In the genomic region with DNA sequence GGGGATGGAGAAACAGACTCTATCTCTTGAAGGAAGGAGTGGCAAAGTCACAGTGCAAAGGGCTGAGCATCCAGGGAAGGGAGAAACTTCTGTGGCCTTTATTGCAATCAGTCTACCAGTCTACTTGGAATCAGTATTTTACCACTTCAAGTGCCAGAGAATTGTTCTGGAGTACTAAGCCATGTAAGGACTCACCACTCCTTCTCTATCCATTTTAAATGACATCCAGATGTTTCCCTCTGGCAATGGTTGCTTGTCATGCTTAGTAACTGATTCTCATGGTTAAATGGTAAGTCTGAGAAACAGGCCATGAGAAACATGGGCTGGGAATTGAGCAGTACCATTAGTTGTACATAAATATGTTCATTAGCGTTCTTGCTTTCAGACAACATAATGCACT, we compare ENCODE assay signal across 27 cellular contexts. TPM values are rescaled to one million over a fixed set of nuclear protein-coding genes. Genes with fewer than 3 reads are reported as not detected.
DNase-seq lines count a peak whose midpoint lies in the region; ATAC-seq and TF ChIP-seq lines count a peak whose summit lies in the region.
"Had no signal": no experiment of that assay in that cellular context is flagged by ENCODE, and none has a peak within 500 bp of the region (broad histone marks: within the 10 kb centered on the region; RNA-seq: fewer than 3 reads in every experiment).

No MANE protein-coding gene starts in this region.

- peaks cover 3% of the 10 kb centered on the region for H3K4me1 ChIP-seq in adipocyte (ENCODE audit: control insufficient read depth, insufficient read depth, low read length)
- H3K4me1 ChIP-seq in lower lobe of right lung: no peaks in the 10 kb centered on the region
- no peaks in the 10 kb centered on the region for H3K4me1 ChIP-seq in psoas muscle
- H3K4me1 ChIP-seq: HAP-1 had no signal

- H3K4me3 ChIP-seq in adipocyte (ENCODE audit: low read length) (no peak overlapping the region), foreskin fibroblast (ENCODE audit: low read depth in 1 of 2, low read length in 2 of 2) (no peak overlapping the region), lower lobe of right lung (no peak overlapping the region), psoas muscle (no peak overlapping the region)
- H3K4me3 ChIP-seq: GM12878, GM23338, HAP-1, PC-9 had no signal

- H3K9me3 ChIP-seq in adipocyte (ENCODE audit: control insufficient read depth, low read length): no peaks in the 10 kb centered on the region
- H3K9me3 ChIP-seq in lower lobe of right lung: no peaks in the 10 kb centered on the region
- no peaks in the 10 kb centered on the region for H3K9me3 ChIP-seq in psoas muscle
- H3K9me3 ChIP-seq: HAP-1 had no signal

- WGBS in psoas muscle, 3 donors: 58 to 81% (median 64%) methylated on average over 1 of the region's 1 CpG

- intact Hi-C loops in lower lobe of right lung (cut with DNase I): no loop called here
- intact Hi-C loops in psoas muscle (cut with DNase I): no loop called here

- H3K9ac ChIP-seq in adipocyte (ENCODE audit: low read length): no peak overlapping the region

- H3K4me1 Mint-ChIP-seq in activated T-cell treated with anti-CD3 and anti-CD28 coated beads, Interleukin-2, amount 50 U/mL, for 72 hours (ENCODE audit: low read depth): no peaks in the 10 kb centered on the region

- no peaks in the 10 kb centered on the region for H3K9me3 Mint-ChIP-seq in activated T-cell treated with anti-CD3 and anti-CD28 coated beads, Interleukin-2, amount 50 U/mL, for 72 hours
- H3K9me3 Mint-ChIP-seq: CD8-positive, alpha-beta T cell had no signal

- DNase-seq in AG09319 (ENCODE audit: extremely low read depth, low read depth) (peak; percentile 29), GM04503 (ENCODE audit: low read depth) (peak; percentile 35), adipocyte (ENCODE audit: low read depth) (peak; percentile 65), foreskin fibroblast (peak; percentile 42 to 73), lower lobe of right lung (no peak), psoas muscle (no peak)
- no peak for DNase-seq in activated T-cell treated with anti-CD3 and anti-CD28 coated beads, Interleukin-2, amount 50 U/mL, for 72 hours
- DNase-seq: C1 segment of cervical spinal cord; Calu3; CD8-positive, alpha-beta T cell; DMS53; EL; GF-D8; KBM-7; MM.1S; NCI-H1092 treated with DMSO at 0.1 percent for 48 hours; NCI-H1436 treated with DMSO at 0.1 percent for 48 hours; NCI-H1930; NCI-H2227 treated with DMSO at 0.1 percent for 48 hours; NCI-H510A; PC-9 had no signal

- H3K36me3 ChIP-seq in adipocyte (ENCODE audit: control insufficient read depth, insufficient read depth, low read length, severe bottlenecking) (no peaks in the 10 kb centered on the region), lower lobe of right lung (no peaks in the 10 kb centered on the region), psoas muscle (ENCODE audit: insufficient read depth in 1 of 2, low read depth in 1 of 2) (no peaks in the 10 kb centered on the region)
- H3K36me3 ChIP-seq: HAP-1 had no signal

- no peak overlapping the region for H3K27ac Mint-ChIP-seq in activated T-cell treated with anti-CD3 and anti-CD28 coated beads, Interleukin-2, amount 50 U/mL, for 72 hours
- H3K27ac Mint-ChIP-seq: CD8-positive, alpha-beta T cell; GM23338 had no signal

- peaks cover 37% of the 10 kb centered on the region for H3K27me3 Mint-ChIP-seq in activated T-cell treated with anti-CD3 and anti-CD28 coated beads, Interleukin-2, amount 50 U/mL, for 72 hours (ENCODE audit: low read depth)

- H3K27ac ChIP-seq in lower lobe of right lung (no peak overlapping the region), psoas muscle (no peak overlapping the region)
- H3K27ac ChIP-seq: PC-9 had no signal

- no peaks in the 10 kb centered on the region for H3K27me3 ChIP-seq in adipocyte (replicated peaks; ENCODE audit: control insufficient read depth, insufficient read depth, low read length)
- no peaks in the 10 kb centered on the region for H3K27me3 ChIP-seq in lower lobe of right lung (ENCODE audit: low read depth)
- H3K27me3 ChIP-seq in psoas muscle (ENCODE audit: insufficient read depth in 3 of 3, low read length in 2 of 3): no peaks in the 10 kb centered on the region

- ATAC-seq in lower lobe of right lung (no peak), GM19455 (IDR thresholded peaks at IDR 0.05; ENCODE audit: unreplicated experiment) (no peak), psoas muscle (no peak)
- no peak for ATAC-seq in activated T-cell treated with anti-CD3 and anti-CD28 coated beads, Interleukin-2, amount 50 U/mL, for 72 hours (replicated peaks in 1 of 2)
- ATAC-seq: CD8-positive, alpha-beta T cell; GM12878; GM23338; SK-N-SH treated with all-trans-retinoic acid at 6 μM for 48 hours had no signal

- H3K4me3 Mint-ChIP-seq in activated T-cell treated with anti-CD3 and anti-CD28 coated beads, Interleukin-2, amount 50 U/mL, for 72 hours: no peak overlapping the region
- H3K4me3 Mint-ChIP-seq: CD8-positive, alpha-beta T cell; GM23338 had no signal

- TF ChIP-seq CTCF in AG09319 (IDR thresholded peaks at IDR 0.05; ENCODE audit: low read depth, low read length) (no peak), foreskin fibroblast (IDR thresholded peaks at IDR 0.05; ENCODE audit: low read depth, low read length) (no peak), lower lobe of right lung (IDR thresholded peaks at IDR 0.05) (no peak), psoas muscle (IDR thresholded peaks at IDR 0.05) (no peak)

- no peaks in the 10 kb centered on the region for H3K36me3 Mint-ChIP-seq in activated T-cell treated with anti-CD3 and anti-CD28 coated beads, Interleukin-2, amount 50 U/mL, for 72 hours (ENCODE audit: insufficient read depth in 2 of 2)
- H3K36me3 Mint-ChIP-seq: CD8-positive, alpha-beta T cell had no signal

RNA-seq across cellular contexts. Expression of gene SMIM10, which starts 21.1 kb away (rescaled TPM):
- total RNA-seq in lower lobe of right lung: 4.1 TPM
- under 1 TPM; 0.88 to 0.99 TPM for total RNA-seq in activated T-cell treated with anti-CD3 and anti-CD28 coated beads, Interleukin-2, amount 50 U/mL, for 72 hours
- total RNA-seq in psoas muscle: 1 to 10 TPM; 1.6 to 2.1 (median 2.0) TPM
- 1 to 10 TPM; 1.7 to 2.7 (median 2.6) TPM for polyA plus RNA-seq in psoas muscle
- total RNA-seq: CD8-positive, alpha-beta T cell; HT1080 had no signal

RNA-seq across cellular contexts. Expression of gene RTL8B, which starts 52.6 kb away (rescaled TPM):
- 11.9 TPM for total RNA-seq in lower lobe of right lung
- total RNA-seq in activated T-cell treated with anti-CD3 and anti-CD28 coated beads, Interleukin-2, amount 50 U/mL, for 72 hours: under 1 TPM; 0.38 to 0.51 TPM
- 10 to 100 TPM in 2 of 4 donors, 1 to 10 TPM in 2; 6.9 to 12.6 (median 11.1) TPM for total RNA-seq in psoas muscle
- 1 to 10 TPM; 5.2 to 6.3 (median 5.6) TPM for polyA plus RNA-seq in psoas muscle
- total RNA-seq: CD8-positive, alpha-beta T cell; HT1080 had no signal
- polyA plus RNA-seq: GM12878 had no signal

RNA-seq across cellular contexts. Expression of gene MOSPD1, which starts 54.7 kb away (rescaled TPM):
- 15.1 TPM for total RNA-seq in lower lobe of right lung
- total RNA-seq in activated T-cell treated with anti-CD3 and anti-CD28 coated beads, Interleukin-2, amount 50 U/mL, for 72 hours: 10 to 100 TPM; 14.4 to 14.9 TPM
- 10 to 100 TPM; 11.1 to 15.7 (median 13.9) TPM for total RNA-seq in psoas muscle
- 10 to 100 TPM in 1 of 3 donors, 1 to 10 TPM in 2; 2.1 to 21.2 (median 6.5) TPM for polyA plus RNA-seq in psoas muscle

Comparison
In these comparisons a context has a peak if more than half of its experiments do, and no peak if none do; other contexts are left out.
1. DNase-seq: peak in AG09319 (single experiment), GM04503 (single experiment), adipocyte (single experiment) and foreskin fibroblast (2 of 2); none in lower lobe of right lung (single experiment), activated T-cell treated with anti-CD3 and anti-CD28 coated beads, Interleukin-2, amount 50 U/mL, for 72 hours (0 of 2) and psoas muscle (0 of 2).